ENCODE assay signal across 8 cellular contexts in genomic region chr10:69223028-69223342, GRCh38. TPM values are rescaled to one million over a fixed set of nuclear protein-coding genes. Genes with fewer than 3 reads are reported as not detected.
DNase-seq lines count a peak whose midpoint lies in the region; ATAC-seq, FAIRE-seq and TF ChIP-seq lines count a peak whose summit lies in the region.

No MANE protein-coding gene starts in this region.

- H3K36me3 Mint-ChIP-seq in activated CD4-positive, alpha-beta T cell treated with anti-CD3 and anti-CD28 coated beads, Interleukin-2, amount 10 ng/mL, durations not matched to agents 7 days and 5 days (ENCODE audit: low read depth), result no peaks in the 10 kb centered on the region

- no peak overlapping the region for H2AFZ ChIP-seq in GM12878 (ENCODE audit: control insufficient read depth, low read depth, low read length)

- no peaks in the 10 kb centered on the region for H3K9me3 Mint-ChIP-seq in activated CD4-positive, alpha-beta T cell treated with anti-CD3 and anti-CD28 coated beads, Interleukin-2, amount 10 ng/mL, durations not matched to agents 7 days and 5 days
- H3K9me3 Mint-ChIP-seq in stimulated activated naive CD8-positive, alpha-beta T cell treated with anti-CD3 and anti-CD28 coated beads, Interleukin-15, amount 100 ng/mL, for 72 hours, result no peaks in the 10 kb centered on the region

- intact Hi-C loops in GM12878 (cut with micrococcal nuclease; ENCODE audit: unreplicated experiment), result loop anchor here (2.0 to 10.0 kb wide), 3 partner anchors 98 to 221 kb away; partner anchors contain the start of gene VPS26A

- no peak for TF ChIP-seq RAD21 in GM12878 (IDR thresholded peaks at IDR 0.05; ENCODE audit: insufficient read depth, low read depth, low read length)

- H3K9ac ChIP-seq in GM12878 (ENCODE audit: control insufficient read depth, insufficient read depth, low read length), result no peak overlapping the region; the same call in 1 of the 2 replicates

- POLR2A ChIA-PET in activated CD4-positive, alpha-beta T cell treated with anti-CD3 and anti-CD28 coated beads, Interleukin-2, amount 10 ng/mL, durations not matched to agents 7 days and 5 days (lab: Charles Lee), result no interaction called here
- POLR2A ChIA-PET in GM12878 (lab: Charles Lee), result interaction anchor here (0.7 to 1.4 kb wide), 5 partner anchors 19 to 179 kb away, joined by 3 to 4 read pairs (median 3); no protein-coding TSS in a partner anchor

- H3K4me2 ChIP-seq in GM12878 (ENCODE audit: control insufficient read depth, insufficient read depth), result peak overlapping the region; percentile 70

- H3K27ac Mint-ChIP-seq in activated CD4-positive, alpha-beta T cell treated with anti-CD3 and anti-CD28 coated beads, Interleukin-2, amount 10 ng/mL, durations not matched to agents 7 days and 5 days, result peak overlapping the region; percentile 93
- H3K27ac Mint-ChIP-seq in stimulated activated naive CD8-positive, alpha-beta T cell treated with anti-CD3 and anti-CD28 coated beads, Interleukin-15, amount 100 ng/mL, for 72 hours, result peak overlapping the region; percentile 41 to 77

- H3K79me2 ChIP-seq in GM12878 (ENCODE audit: control insufficient read depth, insufficient read depth, low read length), result no peaks in the 10 kb centered on the region

- no peak for TF ChIP-seq EP300 in GM12878 (IDR thresholded peaks at IDR 0.05; ENCODE audit: borderline replicate concordance in 1 of 2, control insufficient read depth in 1 of 2, low read depth in 2 of 2, low read length in 2 of 2)

- H3K27ac ChIP-seq in GM12878 (ENCODE audit: control insufficient read depth, insufficient read depth), result peak overlapping the region; percentile 51; the same call in 1 of the 2 replicates

- WGBS in GM12878 (ENCODE audit: insufficient coverage, insufficient replicate concordance, low lambda C conversion rate, missing lambda C conversion rate), result 0% methylated on average over 1 of the region's 1 CpG

- no peaks in the 10 kb centered on the region for H3K27me3 ChIP-seq in GM12878 (replicated peaks in 1 of 2; ENCODE audit: control insufficient read depth in 2 of 2, insufficient read depth in 2 of 2, low read length in 1 of 2)

- H3K4me1 ChIP-seq in GM12878 (ENCODE audit: control insufficient read depth, insufficient read depth, low read length), result peaks cover 27% of the 10 kb centered on the region

- no peak overlapping the region for H3K4me3 ChIP-seq in GM12878

- H3K4me1 Mint-ChIP-seq in activated CD4-positive, alpha-beta T cell treated with anti-CD3 and anti-CD28 coated beads, Interleukin-2, amount 10 ng/mL, durations not matched to agents 7 days and 5 days, result peaks cover 61% of the 10 kb centered on the region
- H3K4me1 Mint-ChIP-seq in stimulated activated naive CD8-positive, alpha-beta T cell treated with anti-CD3 and anti-CD28 coated beads, Interleukin-15, amount 100 ng/mL, for 72 hours, result peaks cover 56% of the 10 kb centered on the region

- no peaks in the 10 kb centered on the region for H4K20me1 ChIP-seq in GM12878 (ENCODE audit: control insufficient read depth, insufficient read depth)

- SMC1A ChIA-PET in GM12878 (lab: Charles Lee; ENCODE audit: uncharacterized antibody, unreplicated experiment), result interaction anchor here (0.6 to 4.3 kb wide), 7 partner anchors 12 to 217 kb away, joined by 3 to 33 read pairs (median 3); partner anchors contain the start of gene SRGN

- in situ Hi-C loops in GM12878 (cut with MboI), result loop anchor here (10.0 kb wide), 1 partner anchor 228 kb away; no protein-coding TSS in a partner anchor

- ATAC-seq in HG03139 (IDR thresholded peaks at IDR 0.05; ENCODE audit: unreplicated experiment), result peak; percentile 11
- ATAC-seq in GM12878, result peak; percentile 2
- no peak for ATAC-seq in stimulated activated naive CD8-positive, alpha-beta T cell treated with anti-CD3 and anti-CD28 coated beads, Interleukin-15, amount 100 ng/mL, for 72 hours
- ATAC-seq in esophagus mucosa, result no peak
- no peak for ATAC-seq in HG03571 (IDR thresholded peaks at IDR 0.05; ENCODE audit: unreplicated experiment)

- BruUV-seq in GM12878 (replicated peaks; lab: Mats Ljungman, UMichigan), result no TSS peak

- no peaks in the 10 kb centered on the region for H3K36me3 ChIP-seq in GM12878 (ENCODE audit: control insufficient read depth in 2 of 2, insufficient read depth in 2 of 2, low read length in 1 of 2)

- no peaks in the 10 kb centered on the region for H3K9me3 ChIP-seq in GM12878 (replicated peaks; ENCODE audit: control insufficient read depth, insufficient read depth, low read length)

- no peak for TF ChIP-seq CTCF in GM12878 (IDR thresholded peaks at IDR 0.05 in 2 of 3, conservative IDR thresholded peaks at IDR 0.05 in 1 of 3; ENCODE audit: control insufficient read depth in 2 of 3, extremely low read depth in 1 of 3, insufficient read depth in 1 of 3, low read depth in 3 of 3, low read length in 3 of 3)

- CTCF ChIA-PET in activated CD4-positive, alpha-beta T cell treated with anti-CD3 and anti-CD28 coated beads, Interleukin-2, amount 10 ng/mL, durations not matched to agents 7 days and 5 days (lab: Charles Lee), result interaction anchor here (0.7 to 1.7 kb wide), 11 partner anchors 8 to 185 kb away, joined by 3 to 8 read pairs (median 4); no protein-coding TSS in a partner anchor
- CTCF ChIA-PET in GM12878 (lab: Yijun Ruan, JAX), result interaction anchor here (0.6 to 5.8 kb wide), 14 partner anchors 11 to 1183 kb away, joined by 3 to 40 read pairs (median 3); partner anchors contain the start of genes DDX21 and SRGN

- no peak for DNase-seq in activated CD4-positive, alpha-beta T cell treated with anti-CD3 and anti-CD28 coated beads, Interleukin-2, amount 10 ng/mL, durations not matched to agents 7 days and 5 days
- DNase-seq in activated CD4-positive, alpha-beta T cell treated with anti-CD3 and anti-CD28 coated beads, Interleukin-2, amount 50 U/mL, for 48 hours, result no peak
- DNase-seq in GM12878 (ENCODE audit: low read depth, low spot score) (no peak), NCI-H446 (lab: John Stamatoyannopoulos, UW) (no peak)
- DNase-seq in stimulated activated naive CD8-positive, alpha-beta T cell treated with anti-CD3 and anti-CD28 coated beads, Interleukin-15, amount 100 ng/mL, for 72 hours, result no peak

- H3K4me3 Mint-ChIP-seq in activated CD4-positive, alpha-beta T cell treated with anti-CD3 and anti-CD28 coated beads, Interleukin-2, amount 10 ng/mL, durations not matched to agents 7 days and 5 days, result peak overlapping the region; percentile 72
- peak overlapping the region; percentile 63 to 74 for H3K4me3 Mint-ChIP-seq in stimulated activated naive CD8-positive, alpha-beta T cell treated with anti-CD3 and anti-CD28 coated beads, Interleukin-15, amount 100 ng/mL, for 72 hours

- FAIRE-seq in GM12878 (lab: Jason Lieb, UNC), result no peak

- RAD21 ChIA-PET in GM12878 (lab: Charles Lee; ENCODE audit: unreplicated experiment), result interaction anchor here (0.8 to 1.2 kb wide), 8 partner anchors 26 to 218 kb away, joined by 3 to 7 read pairs (median 3); no protein-coding TSS in a partner anchor

- TF ChIP-seq POLR2A in GM12878 (IDR thresholded peaks at IDR 0.05; ENCODE audit: low read depth, low read length), result no peak

- H3K27me3 Mint-ChIP-seq in activated CD4-positive, alpha-beta T cell treated with anti-CD3 and anti-CD28 coated beads, Interleukin-2, amount 10 ng/mL, durations not matched to agents 7 days and 5 days, result no peaks in the 10 kb centered on the region
- peaks cover 11% of the 10 kb centered on the region for H3K27me3 Mint-ChIP-seq in stimulated activated naive CD8-positive, alpha-beta T cell treated with anti-CD3 and anti-CD28 coated beads, Interleukin-15, amount 100 ng/mL, for 72 hours

RNA-seq across cellular contexts. Expression of gene HKDC1, which starts 2.9 kb away (rescaled TPM):
- total RNA-seq in activated CD4-positive, alpha-beta T cell treated with anti-CD3 and anti-CD28 coated beads, Interleukin-2, amount 10 ng/mL, durations not matched to agents 7 days and 5 days, result 10 to 100 TPM in 1 of 2 experiments, 1 to 10 TPM in 1; 10.0 to 10.9 TPM
- total RNA-seq in GM12878 (2013; cell fraction: nucleolus; rRNA removed), result 0.42 TPM in 1 of 2 replicates, not detected in the other
- total RNA-seq in GM12878 (2014; rRNA removed) (0.34 TPM in 1 of 2 replicates, not detected in the other), GM12878 (2014; rRNA removed; fragmentation: Illumina TruSeq; extraction: Trizol) (0.13 and 0.28 TPM in 2 replicates), GM12878 (2021) (0.13 and 0.37 TPM in 2 replicates), esophagus mucosa (0.04 TPM)
- polyA plus RNA-seq in GM12878 (2011; ENCODE audit: low read depth), result not detected
- polyA plus RNA-seq in GM12878 (2011; rRNA removed) (0.04 TPM in 1 of 2 replicates, not detected in the other), GM12878 (2014; fragmentation: Illumina TruSeq; extraction: Trizol) (0.04 TPM in 1 of 2 replicates, not detected in the other), GM12878 (2014; fragmentation: Nextera tagmentation; extraction: Ambion mirVana) (not detected), GM12878 (2014; rRNA removed) (0.11 TPM in 1 of 2 replicates, not detected in the other), GM12878 (2016; fragmentation: Nextera tagmentation; extraction: Ambion mirVana) (not detected)
- 0.10 and 0.13 TPM in 2 replicates for polyA plus RNA-seq in GM12878 (2011; cell fraction: cytosol; rRNA removed)
- 0.06 and 0.15 TPM in 2 replicates for polyA plus RNA-seq in GM12878 (2011; cell fraction: nucleus; rRNA removed)
- polyA plus RNA-seq in GM12878 (2012), result 0.08 TPM in 1 of 2 replicates, not detected in the other
- polyA minus RNA-seq in GM12878 (2011; rRNA and poly(A)+ RNA removed), result not detected in 2 replicates
- polyA minus RNA-seq in GM12878 (2011; cell fraction: cytosol; rRNA and poly(A)+ RNA removed), result not detected in 2 replicates
- not detected in 2 replicates for polyA minus RNA-seq in GM12878 (2011; cell fraction: nucleus; rRNA and poly(A)+ RNA removed)

RNA-seq across cellular contexts. Expression of gene SUPV3L1, which starts 43.0 kb away (rescaled TPM):
- total RNA-seq in activated CD4-positive, alpha-beta T cell treated with anti-CD3 and anti-CD28 coated beads, Interleukin-2, amount 10 ng/mL, durations not matched to agents 7 days and 5 days, result 10 to 100 TPM; 33.2 to 34.5 TPM
- 45.7 and 45.8 TPM in 2 replicates for total RNA-seq in GM12878 (2013; cell fraction: nucleolus; rRNA removed)
- total RNA-seq in GM12878 (2014; rRNA removed) (23.7 and 28.9 TPM in 2 replicates), GM12878 (2014; rRNA removed; fragmentation: Illumina TruSeq; extraction: Trizol) (35.4 and 37.0 TPM in 2 replicates), GM12878 (2021) (35.7 and 48.9 TPM in 2 replicates), esophagus mucosa (22.8 TPM)
- polyA plus RNA-seq in GM12878 (2011; ENCODE audit: low read depth), result 26.3 TPM
- polyA plus RNA-seq in GM12878 (2011; rRNA removed) (56.2 and 57.5 TPM in 2 replicates), GM12878 (2014; fragmentation: Illumina TruSeq; extraction: Trizol) (54.0 and 66.1 TPM in 2 replicates), GM12878 (2014; fragmentation: Nextera tagmentation; extraction: Ambion mirVana) (10 to 100 TPM; 18.4 to 32.3 TPM), GM12878 (2014; rRNA removed) (38.3 and 39.6 TPM in 2 replicates), GM12878 (2016; fragmentation: Nextera tagmentation; extraction: Ambion mirVana) (10 to 100 TPM; 52.1 to 57.8 TPM)
- 33.0 and 50.0 TPM in 2 replicates for polyA plus RNA-seq in GM12878 (2011; cell fraction: cytosol; rRNA removed)
- polyA plus RNA-seq in GM12878 (2011; cell fraction: nucleus; rRNA removed), result 51.6 and 53.3 TPM in 2 replicates
- 20.9 and 27.9 TPM in 2 replicates for polyA plus RNA-seq in GM12878 (2012)
- 50.1 and 97.7 TPM in 2 replicates for polyA minus RNA-seq in GM12878 (2011; rRNA and poly(A)+ RNA removed)
- polyA minus RNA-seq in GM12878 (2011; cell fraction: cytosol; rRNA and poly(A)+ RNA removed), result 32.9 and 35.0 TPM in 2 replicates
- polyA minus RNA-seq in GM12878 (2011; cell fraction: nucleus; rRNA and poly(A)+ RNA removed), result 15.4 and 21.2 TPM in 2 replicates

RNA-seq across cellular contexts. Expression of gene HK1, which starts 55.3 kb away (rescaled TPM):
- total RNA-seq in activated CD4-positive, alpha-beta T cell treated with anti-CD3 and anti-CD28 coated beads, Interleukin-2, amount 10 ng/mL, durations not matched to agents 7 days and 5 days, result 100 to 1,000 TPM; 126 to 127 TPM
- 34.0 and 34.9 TPM in 2 replicates for total RNA-seq in GM12878 (2013; cell fraction: nucleolus; rRNA removed)
- total RNA-seq in GM12878 (2014; rRNA removed) (51.3 and 52.9 TPM in 2 replicates), GM12878 (2014; rRNA removed; fragmentation: Illumina TruSeq; extraction: Trizol) (30.4 and 31.8 TPM in 2 replicates), GM12878 (2021) (66.8 and 74.0 TPM in 2 replicates), esophagus mucosa (133 TPM)
- 45.7 TPM for polyA plus RNA-seq in GM12878 (2011; ENCODE audit: low read depth)
- polyA plus RNA-seq in GM12878 (2011; rRNA removed) (25.6 and 36.6 TPM in 2 replicates), GM12878 (2014; fragmentation: Illumina TruSeq; extraction: Trizol) (55.6 and 59.2 TPM in 2 replicates), GM12878 (2014; fragmentation: Nextera tagmentation; extraction: Ambion mirVana) (1 to 10 TPM; 3.4 to 6.6 TPM), GM12878 (2014; rRNA removed) (40.3 and 43.4 TPM in 2 replicates), GM12878 (2016; fragmentation: Nextera tagmentation; extraction: Ambion mirVana) (10 to 100 TPM; 75.7 to 77.3 TPM)
- 38.0 and 43.8 TPM in 2 replicates for polyA plus RNA-seq in GM12878 (2011; cell fraction: cytosol; rRNA removed)
- 35.1 and 43.0 TPM in 2 replicates for polyA plus RNA-seq in GM12878 (2011; cell fraction: nucleus; rRNA removed)
- 64.1 and 66.2 TPM in 2 replicates for polyA plus RNA-seq in GM12878 (2012)
- 63.3 and 68.7 TPM in 2 replicates for polyA minus RNA-seq in GM12878 (2011; rRNA and poly(A)+ RNA removed)
- 19.8 and 22.1 TPM in 2 replicates for polyA minus RNA-seq in GM12878 (2011; cell fraction: cytosol; rRNA and poly(A)+ RNA removed)
- polyA minus RNA-seq in GM12878 (2011; cell fraction: nucleus; rRNA and poly(A)+ RNA removed), result 12.8 and 16.7 TPM in 2 replicates

Comparison
In these comparisons a context has a peak if more than half of its experiments do, and no peak if none do; other contexts are left out.
1. ATAC-seq: peak in HG03139 (single experiment) and GM12878 (single experiment); none in stimulated activated naive CD8-positive, alpha-beta T cell treated with anti-CD3 and anti-CD28 coated beads, Interleukin-15, amount 100 ng/mL, for 72 hours (single experiment), esophagus mucosa (single experiment) and HG03571 (single experiment).
2. RNA of gene HKDC1, which starts 2.9 kb away (total RNA-seq): 10.0 to 10.9 TPM in activated CD4-positive, alpha-beta T cell treated with anti-CD3 and anti-CD28 coated beads, Interleukin-2, amount 10 ng/mL, durations not matched to agents 7 days and 5 days; 0.13 to 0.42 TPM in GM12878 and 0.04 TPM in esophagus mucosa (single experiment); every median in the first group is over 4 times any median in the second.